In the genomic region with DNA sequence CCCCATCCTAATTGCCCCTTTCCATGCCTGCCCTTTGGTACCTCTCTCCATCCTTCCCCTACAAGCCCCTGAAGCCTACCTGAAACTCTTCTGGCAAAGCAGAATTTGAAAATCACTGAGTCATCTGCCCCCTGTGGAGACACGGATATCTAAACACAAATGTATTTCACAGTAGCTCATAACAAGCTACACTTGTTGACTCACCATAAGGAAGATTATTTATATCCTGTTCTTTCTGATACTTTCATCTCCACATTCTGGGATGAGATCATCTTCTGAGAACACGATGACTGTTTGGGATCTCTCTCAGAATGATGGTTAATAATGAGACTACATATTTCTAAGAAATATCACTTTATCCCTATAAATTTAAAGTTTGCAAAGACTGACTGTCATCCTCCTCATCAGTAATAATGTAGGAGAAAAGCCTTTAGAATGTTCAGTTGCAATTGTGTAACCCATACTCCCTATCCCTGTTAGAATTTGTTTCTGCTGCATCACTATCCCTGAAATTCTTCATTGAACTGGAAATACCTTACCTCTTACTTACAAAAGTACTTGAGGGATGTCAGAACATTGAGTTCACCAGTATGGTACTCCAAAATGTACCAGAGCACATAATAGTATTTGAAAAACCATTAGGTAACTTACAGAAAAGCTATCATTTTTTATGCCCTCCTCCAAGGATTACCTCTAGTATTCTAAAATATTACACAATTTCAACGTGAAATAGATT, we compare ENCODE assay signal across 8 cellular contexts. TPM values are rescaled to one million over a fixed set of nuclear protein-coding genes. Genes with fewer than 3 reads are reported as not detected.
DNase-seq lines count a peak whose midpoint lies in the region; ATAC-seq and TF ChIP-seq lines count a peak whose summit lies in the region.
"Had no signal": no experiment of that assay in that cellular context is flagged by ENCODE, and none has a peak within 500 bp of the region (broad histone marks: within the 10 kb centered on the region; RNA-seq: fewer than 3 reads in every experiment).

No MANE protein-coding gene starts in this region.

- H3K36me3 ChIP-seq in GM23248 (ENCODE audit: low read depth), result peaks cover 15% of the 10 kb centered on the region; the same call in 1 of the 2 replicates
- 0 out of 2 replicates have a peak, but pooled peaks cover 3% of the 10 kb centered on the region for H3K36me3 ChIP-seq in PC-9 (ENCODE audit: low read depth)
- H3K36me3 ChIP-seq in suprapubic skin, result no peaks in the 10 kb centered on the region
- H3K36me3 ChIP-seq in aorta (ENCODE audit: control insufficient read depth in 1 of 2, insufficient read depth in 2 of 2, low read length in 1 of 2), result peaks cover 0 to under 1% of the 10 kb centered on the region in 2 donors
- no peaks in the 10 kb centered on the region for H3K36me3 ChIP-seq in colonic mucosa

- H3K4me2 ChIP-seq in GM23248 (ENCODE audit: unreplicated experiment) (peak overlapping the region; percentile 48), PC-9 (peak overlapping the region; percentile 20; the same call in 1 of the 2 replicates)

- H3K27ac ChIP-seq in GM23248 (peak overlapping the region; percentile 65), PC-9 (peak overlapping the region; percentile 82), suprapubic skin (no peak overlapping the region), aorta (ENCODE audit: low read depth in 1 of 2, low read length in 2 of 2) (no peak overlapping the region), colonic mucosa (no peak overlapping the region)

- peak; percentile 54; the same call in 1 of the 2 replicates for TF ChIP-seq CTCF in PC-9 (conservative IDR thresholded peaks at IDR 0.05)
- TF ChIP-seq CTCF in fibroblast of villous mesenchyme (IDR thresholded peaks at IDR 0.05; ENCODE audit: insufficient read depth, low read depth, low read length), result peak; percentile 39
- TF ChIP-seq CTCF in suprapubic skin (IDR thresholded peaks at IDR 0.05), result no peak
- no peak for TF ChIP-seq CTCF in colonic mucosa (IDR thresholded peaks at IDR 0.05)

- in situ Hi-C loops in GM23248 (cut with MboI), result no loop called here

- POLR2A ChIA-PET in PC-9 (lab: Charles Lee; ENCODE audit: unreplicated experiment), result interaction anchor here (0.5 to 0.7 kb wide), 2 partner anchors 120 to 146 kb away, joined by 4 to 10 read pairs; no protein-coding TSS in a partner anchor

- ATAC-seq in aorta (ENCODE audit: low FRiP score), result no peak

- H3K27me3 ChIP-seq in GM23248 (replicated peaks; ENCODE audit: insufficient read depth) (no peaks in the 10 kb centered on the region), PC-9 (ENCODE audit: insufficient read depth, low read depth) (no peaks in the 10 kb centered on the region), suprapubic skin (no peaks in the 10 kb centered on the region), aorta (ENCODE audit: control insufficient read depth in 1 of 2, insufficient read depth in 2 of 2, low read length in 1 of 2) (no peaks in the 10 kb centered on the region), colonic mucosa (no peaks in the 10 kb centered on the region)

- H3K4me1 ChIP-seq in GM23248 (ENCODE audit: insufficient read depth), result peaks cover 21% of the 10 kb centered on the region
- H3K4me1 ChIP-seq in PC-9 (replicated peaks; ENCODE audit: insufficient read depth), result peaks cover 23% of the 10 kb centered on the region
- H3K4me1 ChIP-seq in suprapubic skin, result no peaks in the 10 kb centered on the region
- peaks cover 0 to 7% of the 10 kb centered on the region in 2 donors for H3K4me1 ChIP-seq in aorta (ENCODE audit: control insufficient read depth in 1 of 2, insufficient read depth in 2 of 2, low read length in 2 of 2)
- no peaks in the 10 kb centered on the region for H3K4me1 ChIP-seq in colonic mucosa

- peaks cover 32% of the 10 kb centered on the region for H3F3A ChIP-seq in GM23248 (ENCODE audit: insufficient read depth)
- H3F3A ChIP-seq in PC-9 (ENCODE audit: insufficient read depth, low read depth), result peaks cover 19% of the 10 kb centered on the region

- H2AFZ ChIP-seq in GM23248 (no peak overlapping the region), PC-9 (no peak overlapping the region)

- H3K9ac ChIP-seq in GM23248, result 0 out of 2 replicates have a peak overlapping the region, but pooled peaks have one; percentile 2
- no peak overlapping the region for H3K9ac ChIP-seq in colonic mucosa (ENCODE audit: low read depth in 2 of 2, low read length in 2 of 2)

- H4K20me1 ChIP-seq in GM23248 (ENCODE audit: insufficient read depth) (no peaks in the 10 kb centered on the region; the same call in 1 of the 2 replicates), PC-9 (ENCODE audit: insufficient read depth) (no peaks in the 10 kb centered on the region)

- TF ChIP-seq EP300 in suprapubic skin (IDR thresholded peaks at IDR 0.05), result peak; percentile 20

- H3K9me2 ChIP-seq in GM23248 (ENCODE audit: insufficient read depth) (no peaks in the 10 kb centered on the region), PC-9 (ENCODE audit: insufficient read depth) (no peaks in the 10 kb centered on the region)

- intact Hi-C loops in PC-9 (cut with micrococcal nuclease; ENCODE audit: unreplicated experiment), result loop anchor here (1.0 to 5.0 kb wide), 2 partner anchors 107 to 415 kb away; no protein-coding TSS in a partner anchor
- intact Hi-C loops in aorta (cut with DNase I), result no loop called here
- intact Hi-C loops in colonic mucosa (cut with DNase I), result no loop called here

- no peak for TF ChIP-seq POLR2A in suprapubic skin (IDR thresholded peaks at IDR 0.05)

- peak; percentile 92 for DNase-seq in GM23248
- DNase-seq in PC-9, result peak; percentile 56 to 96
- DNase-seq in fibroblast of villous mesenchyme (ENCODE audit: low read depth), result peak; percentile 85
- no peak for DNase-seq in suprapubic skin (ENCODE audit: low spot score in 2 of 2)
- DNase-seq in aorta, result no peak
- DNase-seq in stimulated activated naive CD4-positive, alpha-beta T cell (lab: John Stamatoyannopoulos, UW), result no peak
- no peak for DNase-seq in colonic mucosa

- 29 to 31% methylated on average over 3 of the region's 3 CpGs for WGBS in GM23248 (ENCODE audit: low coverage in 1 of 2, low lambda C conversion rate in 2 of 2, missing lambda C conversion rate in 2 of 2), 2 experiments
- 52% methylated on average over 3 of the region's 3 CpGs for WGBS in suprapubic skin
- WGBS in aorta, 2 donors, result 67 to 69% methylated on average over 3 of the region's 3 CpGs

- CTCF ChIA-PET in PC-9 (lab: Charles Lee), result interaction anchor here (0.7 to 1.7 kb wide), 2 partner anchors 44 to 47 kb away, joined by 3 to 5 read pairs; no protein-coding TSS in a partner anchor

- H3K79me2 ChIP-seq in GM23248 (ENCODE audit: insufficient read depth), result peaks cover 79% of the 10 kb centered on the region
- no peaks in the 10 kb centered on the region for H3K79me2 ChIP-seq in PC-9 (ENCODE audit: low read depth)

- BruUV-seq in PC-9 (replicated peaks; lab: Mats Ljungman, UMichigan), result no TSS peak

- H3K9me3 ChIP-seq in GM23248 (ENCODE audit: low read depth), result no peaks in the 10 kb centered on the region
- H3K9me3 ChIP-seq in PC-9 (ENCODE audit: insufficient read depth, low read depth), result peaks cover 6% of the 10 kb centered on the region; the same call in 1 of the 2 replicates
- no peaks in the 10 kb centered on the region for H3K9me3 ChIP-seq in suprapubic skin
- H3K9me3 ChIP-seq in aorta (ENCODE audit: control insufficient read depth, low read length), result no peaks in the 10 kb centered on the region
- H3K9me3 ChIP-seq in colonic mucosa, result no peaks in the 10 kb centered on the region

- H3K4me3 ChIP-seq in GM23248 (no peak overlapping the region), PC-9 (no peak overlapping the region), fibroblast of villous mesenchyme (ENCODE audit: low read depth, low read length) (no peak overlapping the region), suprapubic skin (no peak overlapping the region), aorta (ENCODE audit: low read length in 2 of 2) (no peak overlapping the region), colonic mucosa (no peak overlapping the region)

RNA-seq across cellular contexts. Expression of gene SCHIP1, which starts 32.9 kb away (rescaled TPM):
- total RNA-seq in GM23248 (2014; rRNA removed; shearing (Covaris generic)), result 2.7 and 2.9 TPM in 2 replicates
- polyA plus RNA-seq in GM23248 (2016; fragmentation: Nextera tagmentation; extraction: Ambion mirVana), result 0.98 and 2.0 TPM in 2 replicates
- 4.9 and 5.3 TPM in 2 replicates for total RNA-seq in PC-9 (2021)
- total RNA-seq in fibroblast of villous mesenchyme, result 2.3 and 4.7 TPM in 2 replicates
- 1 to 10 TPM in 1 of 4 donors, under 1 TPM in 2, not detected in 1; 0.39 to 6.0 (median 0.57) TPM for total RNA-seq in suprapubic skin
- 10 to 100 TPM; 18.0 to 32.7 TPM for total RNA-seq in aorta
- 1 to 10 TPM; 2.8 to 9.0 TPM for polyA plus RNA-seq in aorta
- 1 to 10 TPM in 1 of 2 donors, under 1 TPM in 1; 0.35 to 2.5 TPM for total RNA-seq in colonic mucosa
- total RNA-seq: T-helper 1 cell treated with Interleukin-12 subunit alpha and Interleukin-12 subunit beta and Interleukin-4 antibody, amounts not matched to agents 30 ng/mL and 1 ng/mL, for 36 hours had no signal

Comparison
In these comparisons a context has a peak if more than half of its experiments do, and no peak if none do; other contexts are left out.
1. DNase-seq: peak in GM23248 (single experiment), PC-9 (2 of 2) and fibroblast of villous mesenchyme (single experiment); none in suprapubic skin (0 of 2), aorta (0 of 2), stimulated activated naive CD4-positive, alpha-beta T cell (0 of 6) and colonic mucosa (single experiment).
2. H3K27ac ChIP-seq: peak in GM23248 (single experiment) and PC-9 (single experiment); none in suprapubic skin (single experiment), aorta (0 of 2) and colonic mucosa (single experiment).
3. CTCF ChIP-seq: peak in PC-9 (single experiment) and fibroblast of villous mesenchyme (single experiment); none in suprapubic skin (0 of 2) and colonic mucosa (single experiment).